8 cellular contexts compared by ENCODE assay signal in the genomic region with DNA sequence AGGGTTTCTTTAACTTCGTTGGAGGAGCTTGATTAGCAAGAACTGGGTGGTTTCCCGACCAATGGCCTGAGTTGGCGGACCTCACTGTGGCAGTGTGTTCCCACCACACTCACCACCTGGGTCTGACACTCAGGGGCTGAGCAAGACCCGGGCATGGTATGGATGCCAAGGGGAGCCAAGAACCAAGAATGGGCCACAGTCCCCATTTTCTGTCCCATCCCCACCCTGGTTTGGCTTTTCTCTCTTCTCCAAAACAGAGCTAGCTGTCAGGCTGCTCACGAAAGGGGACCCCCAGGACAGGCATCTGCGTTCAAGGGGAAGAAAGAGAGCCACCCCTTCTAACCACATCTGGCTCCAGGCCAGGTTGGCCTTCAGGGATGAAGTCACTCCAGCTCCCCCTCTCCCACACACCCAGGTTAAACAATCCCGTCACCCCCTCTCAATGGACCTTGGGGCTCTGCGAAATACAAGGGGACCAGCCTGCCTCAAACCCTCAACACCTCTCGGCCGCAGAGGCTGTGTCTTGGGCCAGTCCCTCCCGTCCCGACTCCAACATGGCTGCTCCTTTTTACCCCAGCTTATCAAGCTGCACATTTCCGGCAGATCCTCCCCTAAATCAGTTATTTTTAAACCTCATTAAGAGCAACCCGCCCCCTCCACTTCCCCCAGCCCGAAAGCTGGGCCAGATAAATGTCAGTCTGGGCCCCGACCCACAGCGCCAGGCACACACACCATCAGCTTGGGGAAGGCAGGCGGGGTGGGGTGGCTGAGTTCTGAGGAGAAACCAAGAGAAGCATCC. TPM values are rescaled to one million over a fixed set of nuclear protein-coding genes. Genes with fewer than 3 reads are reported as not detected.
A peak's percentile ranks its signal among the peaks of the same experiment; 100 is the strongest.
DNase-seq lines count a peak whose midpoint lies in the region; ATAC-seq and TF ChIP-seq lines count a peak whose summit lies in the region.

No MANE protein-coding gene starts in this region.

- no peak overlapping the region for H2AFZ ChIP-seq in KMS-11 (ENCODE audit: low read depth)

- peaks cover under 1 to 18% (median 1%) of the 10 kb centered on the region in 3 donors for H3K27me3 Mint-ChIP-seq in CD14-positive monocyte (ENCODE audit: low read depth in 3 of 3)

- H3K36me3 Mint-ChIP-seq in CD14-positive monocyte = peaks cover 51 to 59% of the 10 kb centered on the region in 2 donors

- H3K9ac ChIP-seq in KMS-11 = peak overlapping the region; percentile 98; the same call in 1 of the 2 replicates

- H3K27ac ChIP-seq in KMS-11 = peak overlapping the region; percentile 78; the same call in 1 of the 2 replicates
- peak overlapping the region; percentile 94 to 99 (median 97) for H3K27ac ChIP-seq in body of pancreas
- peak overlapping the region; percentile 100 for H3K27ac ChIP-seq in muscle layer of duodenum (ENCODE audit: low read length)

- H3K27me3 ChIP-seq in KMS-11 (ENCODE audit: insufficient read depth, low read depth) (no peaks in the 10 kb centered on the region), body of pancreas (no peaks in the 10 kb centered on the region), muscle layer of duodenum (ENCODE audit: low read depth, low read length) (no peaks in the 10 kb centered on the region)

- peak overlapping the region; percentile 96 to 97 for H3K4me3 Mint-ChIP-seq in CD14-positive monocyte

- TF ChIP-seq CTCF in CD14-positive monocyte (IDR thresholded peaks at IDR 0.05) (no peak), KMS-11 (conservative IDR thresholded peaks at IDR 0.05; ENCODE audit: low read depth, low read length) (no peak), body of pancreas (IDR thresholded peaks at IDR 0.05) (no peak), lower leg skin (IDR thresholded peaks at IDR 0.05) (no peak)

- H3K36me3 ChIP-seq in KMS-11 (ENCODE audit: insufficient read depth) (peaks cover 21% of the 10 kb centered on the region; the same call in 1 of the 2 replicates), body of pancreas (replicated peaks in 1 of 2; ENCODE audit: insufficient read depth in 1 of 2, low read depth in 2 of 2) (peaks cover 4 to 18% of the 10 kb centered on the region in 2 donors), muscle layer of duodenum (ENCODE audit: control insufficient read depth in 1 of 2, insufficient read depth in 2 of 2, low read length in 2 of 2) (peaks cover 37 to 47% of the 10 kb centered on the region in 2 donors)

- peak overlapping the region; percentile 97 to 100 (median 100) for H3K27ac Mint-ChIP-seq in CD14-positive monocyte

- H3K9me3 Mint-ChIP-seq in CD14-positive monocyte = peaks cover 0 to 3% (median 0%) of the 10 kb centered on the region in 7 donors

- H3K9me3 ChIP-seq in body of pancreas (no peaks in the 10 kb centered on the region), muscle layer of duodenum (ENCODE audit: control insufficient read depth in 1 of 2, low read length in 2 of 2) (no peaks in the 10 kb centered on the region)

- TF ChIP-seq POLR2A in body of pancreas (IDR thresholded peaks at IDR 0.05) (no peak), lower leg skin (IDR thresholded peaks at IDR 0.05) (no peak)

- peaks cover 44% of the 10 kb centered on the region for H3K4me1 Mint-ChIP-seq in CD14-positive monocyte

- H3K4me1 ChIP-seq in KMS-11 (ENCODE audit: low read depth, poor library complexity, severe bottlenecking) (peaks cover 75% of the 10 kb centered on the region), body of pancreas (peaks cover 67% of the 10 kb centered on the region), muscle layer of duodenum (ENCODE audit: control insufficient read depth in 1 of 2, insufficient read depth in 2 of 2, low read length in 2 of 2) (peaks cover 20 to 54% of the 10 kb centered on the region in 2 donors)

- peak overlapping the region; percentile 92 for H3K4me2 ChIP-seq in KMS-11

- no peak for ATAC-seq in body of pancreas
- no peak for ATAC-seq in GM21619 (IDR thresholded peaks at IDR 0.05; ENCODE audit: unreplicated experiment)
- ATAC-seq in HG02938 (IDR thresholded peaks at IDR 0.05; ENCODE audit: unreplicated experiment) = no peak

- no peak for DNase-seq in CD14-positive monocyte (ENCODE audit: low spot score)
- DNase-seq in body of pancreas = peak in 2 of 4 donors; percentile 46 to 48
- DNase-seq in NCI-H748 treated with DMSO at 0.1 percent for 48 hours (lab: John Stamatoyannopoulos, UW) = no peak
- no peak for DNase-seq in lower leg skin (ENCODE audit: low spot score in 2 of 2)

- H3K79me2 ChIP-seq in KMS-11 (ENCODE audit: insufficient read depth, low read depth) = peaks cover 66% of the 10 kb centered on the region

- peaks cover 53% of the 10 kb centered on the region for H4K20me1 ChIP-seq in KMS-11 (ENCODE audit: insufficient read depth)

- intact Hi-C loops in CD14-positive monocyte (cut with micrococcal nuclease) = loop anchor here in 1 of 2 donors (10.0 kb wide), 1 partner anchor 423 kb away; a partner anchor contains a TSS
- intact Hi-C loops in body of pancreas (cut with DNase I) = no loop called here
- intact Hi-C loops in lower leg skin (cut with DNase I; ENCODE audit: low total_unique reads) = no loop called here

- 61 to 65% methylated on average over 18 of the region's 18 CpGs for WGBS in body of pancreas, 2 donors
- 21 to 31% methylated on average over 18 of the region's 18 CpGs for WGBS in lower leg skin, 2 donors

- H3K4me3 ChIP-seq in KMS-11 (IDR thresholded peaks at IDR 0.05; ENCODE audit: insufficient read depth, low read depth, low read length) (no peak overlapping the region), body of pancreas (no peak overlapping the region), muscle layer of duodenum (ENCODE audit: low read depth in 1 of 2, low read length in 2 of 2) (peak overlapping the region; percentile 77 to 93), lower leg skin (ENCODE audit: low read depth, poor library complexity, severe bottlenecking) (no peak overlapping the region)

RNA-seq across cellular contexts. Expression of a gene that starts 3.4 kb away (rescaled TPM):
- 1,000 to 10,000 TPM in 1 of 2 donors, 100 to 1,000 TPM in 1; 918 to 1,259 TPM for polyA plus RNA-seq in CD14-positive monocyte
- total RNA-seq in body of pancreas = 100 to 1,000 TPM in 1 of 2 donors, 10 to 100 TPM in 1; 63.0 to 118 TPM
- total RNA-seq in lower leg skin = 100 to 1,000 TPM; 244 to 413 (median 306) TPM

RNA-seq across cellular contexts. Expression of a gene that starts 21.9 kb away (rescaled TPM):
- under 1 TPM in 1 of 2 donors, not detected in 1; 0.12 TPM for polyA plus RNA-seq in CD14-positive monocyte
- total RNA-seq in body of pancreas (not detected), lower leg skin (1 to 10 TPM in 1 of 4 donors, under 1 TPM in 3; 0.46 to 3.0 (median 0.66) TPM)

RNA-seq across cellular contexts. Expression of a gene that starts 23.5 kb away (rescaled TPM):
- not detected for polyA plus RNA-seq in CD14-positive monocyte
- total RNA-seq in body of pancreas = 1 to 10 TPM; 2.3 to 4.9 TPM
- total RNA-seq in lower leg skin = 10 to 100 TPM; 17.7 to 29.6 (median 19.6) TPM

RNA-seq across cellular contexts. Expression of a gene that starts 32.1 kb away (rescaled TPM):
- not detected for polyA plus RNA-seq in CD14-positive monocyte
- total RNA-seq in body of pancreas = not detected
- total RNA-seq in lower leg skin = not detected

RNA-seq across cellular contexts. Expression of a gene that starts 59.4 kb away (rescaled TPM):
- polyA plus RNA-seq in CD14-positive monocyte = not detected
- total RNA-seq in body of pancreas (not detected), lower leg skin (10 to 100 TPM; 14.6 to 54.5 (median 43.1) TPM)

Comparison
In these comparisons a context has a peak if more than half of its experiments do, and no peak if none do; other contexts are left out.
1. H3K4me3 ChIP-seq: peak in muscle layer of duodenum (2 of 2); none in KMS-11 (single experiment), body of pancreas (0 of 2) and lower leg skin (single experiment).
2. Peak in every context shown above with its lines, with median percentiles within 50 percentile points of each other: H3K27ac ChIP-seq.